2 cellular contexts compared by ENCODE assay signal in the genomic region with DNA sequence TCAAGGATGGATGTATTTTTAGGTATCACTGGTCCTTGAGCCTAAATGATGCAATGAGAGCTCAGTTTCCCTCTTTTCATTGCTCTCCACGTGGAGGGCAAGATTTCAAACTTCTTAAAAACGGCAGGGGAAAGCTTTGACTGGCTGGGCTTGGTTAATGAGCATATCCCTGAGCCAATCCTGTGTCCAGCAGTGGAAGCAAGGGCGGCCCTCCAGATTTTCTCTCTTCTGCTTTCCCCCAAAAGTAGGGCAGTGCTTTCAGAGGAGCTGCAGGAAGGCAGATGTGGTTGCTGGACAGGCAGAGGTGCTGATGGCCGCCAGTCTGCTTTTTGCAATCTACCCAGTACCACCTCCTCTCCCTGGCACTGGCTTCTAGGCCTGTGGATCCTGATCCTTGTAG.
TF ChIP-seq lines count a peak whose summit lies in the region.

No MANE protein-coding gene starts in this region.

TF ChIP-seq in Ishikawa, 13 proteins besides CTCF, POLR2A, EP300 and RAD21:
- TF ChIP-seq TCF12 (IDR thresholded peaks at IDR 0.05; ENCODE audit: low read depth), result no peak
- TF ChIP-seq, protein P1, sequence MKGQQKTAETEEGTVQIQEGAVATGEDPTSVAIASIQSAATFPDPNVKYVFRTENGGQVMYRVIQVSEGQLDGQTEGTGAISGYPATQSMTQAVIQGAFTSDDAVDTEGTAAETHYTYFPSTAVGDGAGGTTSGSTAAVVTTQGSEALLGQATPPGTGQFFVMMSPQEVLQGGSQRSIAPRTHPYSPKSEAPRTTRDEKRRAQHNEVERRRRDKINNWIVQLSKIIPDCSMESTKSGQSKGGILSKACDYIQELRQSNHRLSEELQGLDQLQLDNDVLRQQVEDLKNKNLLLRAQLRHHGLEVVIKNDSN (IDR thresholded peaks at IDR 0.05), result no peak
- TF ChIP-seq, protein P2, sequence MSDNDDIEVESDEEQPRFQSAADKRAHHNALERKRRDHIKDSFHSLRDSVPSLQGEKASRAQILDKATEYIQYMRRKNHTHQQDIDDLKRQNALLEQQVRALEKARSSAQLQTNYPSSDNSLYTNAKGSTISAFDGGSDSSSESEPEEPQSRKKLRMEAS (IDR thresholded peaks at IDR 0.05), result 0 out of 2 replicates have a peak, but pooled peaks have one; percentile 17

TF ChIP-seq in HepG2, 621 proteins besides CTCF, POLR2A, EP300 and RAD21:
- TF ChIP-seq MEIS2 (CRISPR knock-in tag; IDR thresholded peaks at IDR 0.05), result no peak
- TF ChIP-seq, protein P3, sequence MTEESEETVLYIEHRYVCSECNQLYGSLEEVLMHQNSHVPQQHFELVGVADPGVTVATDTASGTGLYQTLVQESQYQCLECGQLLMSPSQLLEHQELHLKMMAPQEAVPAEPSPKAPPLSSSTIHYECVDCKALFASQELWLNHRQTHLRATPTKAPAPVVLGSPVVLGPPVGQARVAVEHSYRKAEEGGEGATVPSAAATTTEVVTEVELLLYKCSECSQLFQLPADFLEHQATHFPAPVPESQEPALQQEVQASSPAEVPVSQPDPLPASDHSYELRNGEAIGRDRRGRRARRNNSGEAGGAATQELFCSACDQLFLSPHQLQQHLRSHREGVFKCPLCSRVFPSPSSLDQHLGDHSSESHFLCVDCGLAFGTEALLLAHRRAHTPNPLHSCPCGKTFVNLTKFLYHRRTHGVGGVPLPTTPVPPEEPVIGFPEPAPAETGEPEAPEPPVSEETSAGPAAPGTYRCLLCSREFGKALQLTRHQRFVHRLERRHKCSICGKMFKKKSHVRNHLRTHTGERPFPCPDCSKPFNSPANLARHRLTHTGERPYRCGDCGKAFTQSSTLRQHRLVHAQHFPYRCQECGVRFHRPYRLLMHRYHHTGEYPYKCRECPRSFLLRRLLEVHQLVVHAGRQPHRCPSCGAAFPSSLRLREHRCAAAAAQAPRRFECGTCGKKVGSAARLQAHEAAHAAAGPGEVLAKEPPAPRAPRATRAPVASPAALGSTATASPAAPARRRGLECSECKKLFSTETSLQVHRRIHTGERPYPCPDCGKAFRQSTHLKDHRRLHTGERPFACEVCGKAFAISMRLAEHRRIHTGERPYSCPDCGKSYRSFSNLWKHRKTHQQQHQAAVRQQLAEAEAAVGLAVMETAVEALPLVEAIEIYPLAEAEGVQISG (CRISPR knock-in tag; IDR thresholded peaks at IDR 0.05), result no peak
- TF ChIP-seq ZNF652 (CRISPR knock-in tag; IDR thresholded peaks at IDR 0.05; ENCODE audit: borderline replicate concordance, low read depth), result no peak
- TF ChIP-seq ZNF768 (CRISPR knock-in tag; IDR thresholded peaks at IDR 0.05), result no peak
- no peak for TF ChIP-seq ZNF296 (CRISPR knock-in tag; conservative IDR thresholded peaks at IDR 0.05)
- TF ChIP-seq, protein P4, sequence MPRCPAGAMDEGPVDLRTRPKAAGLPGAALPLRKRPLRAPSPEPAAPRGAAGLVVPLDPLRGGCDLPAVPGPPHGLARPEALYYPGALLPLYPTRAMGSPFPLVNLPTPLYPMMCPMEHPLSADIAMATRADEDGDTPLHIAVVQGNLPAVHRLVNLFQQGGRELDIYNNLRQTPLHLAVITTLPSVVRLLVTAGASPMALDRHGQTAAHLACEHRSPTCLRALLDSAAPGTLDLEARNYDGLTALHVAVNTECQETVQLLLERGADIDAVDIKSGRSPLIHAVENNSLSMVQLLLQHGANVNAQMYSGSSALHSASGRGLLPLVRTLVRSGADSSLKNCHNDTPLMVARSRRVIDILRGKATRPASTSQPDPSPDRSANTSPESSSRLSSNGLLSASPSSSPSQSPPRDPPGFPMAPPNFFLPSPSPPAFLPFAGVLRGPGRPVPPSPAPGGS (CRISPR knock-in tag; IDR thresholded peaks at IDR 0.05), result no peak
- TF ChIP-seq ZNF251 (CRISPR knock-in tag; IDR thresholded peaks at IDR 0.05), result no peak
- TF ChIP-seq, protein P5, sequence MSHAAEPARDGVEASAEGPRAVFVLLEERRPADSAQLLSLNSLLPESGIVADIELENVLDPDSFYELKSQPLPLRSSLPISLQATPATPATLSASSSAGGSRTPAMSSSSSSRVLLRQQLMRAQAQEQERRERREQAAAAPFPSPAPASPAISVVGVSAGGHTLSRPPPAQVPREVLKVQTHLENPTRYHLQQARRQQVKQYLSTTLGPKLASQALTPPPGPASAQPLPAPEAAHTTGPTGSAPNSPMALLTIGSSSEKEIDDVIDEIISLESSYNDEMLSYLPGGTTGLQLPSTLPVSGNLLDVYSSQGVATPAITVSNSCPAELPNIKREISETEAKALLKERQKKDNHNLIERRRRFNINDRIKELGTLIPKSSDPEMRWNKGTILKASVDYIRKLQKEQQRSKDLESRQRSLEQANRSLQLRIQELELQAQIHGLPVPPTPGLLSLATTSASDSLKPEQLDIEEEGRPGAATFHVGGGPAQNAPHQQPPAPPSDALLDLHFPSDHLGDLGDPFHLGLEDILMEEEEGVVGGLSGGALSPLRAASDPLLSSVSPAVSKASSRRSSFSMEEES (CRISPR knock-in tag; IDR thresholded peaks at IDR 0.05), result no peak
- TF ChIP-seq ZBTB7B (CRISPR knock-in tag; IDR thresholded peaks at IDR 0.05), result no peak
- no peak for TF ChIP-seq NFKBIZ (CRISPR knock-in tag; IDR thresholded peaks at IDR 0.05)
- TF ChIP-seq, protein P6, sequence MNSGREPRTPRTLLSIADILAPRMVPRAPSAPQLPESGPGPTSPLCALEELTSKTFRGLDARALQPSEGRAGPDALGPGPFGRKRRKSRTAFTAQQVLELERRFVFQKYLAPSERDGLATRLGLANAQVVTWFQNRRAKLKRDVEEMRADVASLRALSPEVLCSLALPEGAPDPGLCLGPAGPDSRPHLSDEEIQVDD (CRISPR knock-in tag; IDR thresholded peaks at IDR 0.05; ENCODE audit: borderline replicate concordance), result no peak
- no peak for TF ChIP-seq NRL (CRISPR knock-in tag; IDR thresholded peaks at IDR 0.05; ENCODE audit: borderline replicate concordance)
- TF ChIP-seq, protein P7, sequence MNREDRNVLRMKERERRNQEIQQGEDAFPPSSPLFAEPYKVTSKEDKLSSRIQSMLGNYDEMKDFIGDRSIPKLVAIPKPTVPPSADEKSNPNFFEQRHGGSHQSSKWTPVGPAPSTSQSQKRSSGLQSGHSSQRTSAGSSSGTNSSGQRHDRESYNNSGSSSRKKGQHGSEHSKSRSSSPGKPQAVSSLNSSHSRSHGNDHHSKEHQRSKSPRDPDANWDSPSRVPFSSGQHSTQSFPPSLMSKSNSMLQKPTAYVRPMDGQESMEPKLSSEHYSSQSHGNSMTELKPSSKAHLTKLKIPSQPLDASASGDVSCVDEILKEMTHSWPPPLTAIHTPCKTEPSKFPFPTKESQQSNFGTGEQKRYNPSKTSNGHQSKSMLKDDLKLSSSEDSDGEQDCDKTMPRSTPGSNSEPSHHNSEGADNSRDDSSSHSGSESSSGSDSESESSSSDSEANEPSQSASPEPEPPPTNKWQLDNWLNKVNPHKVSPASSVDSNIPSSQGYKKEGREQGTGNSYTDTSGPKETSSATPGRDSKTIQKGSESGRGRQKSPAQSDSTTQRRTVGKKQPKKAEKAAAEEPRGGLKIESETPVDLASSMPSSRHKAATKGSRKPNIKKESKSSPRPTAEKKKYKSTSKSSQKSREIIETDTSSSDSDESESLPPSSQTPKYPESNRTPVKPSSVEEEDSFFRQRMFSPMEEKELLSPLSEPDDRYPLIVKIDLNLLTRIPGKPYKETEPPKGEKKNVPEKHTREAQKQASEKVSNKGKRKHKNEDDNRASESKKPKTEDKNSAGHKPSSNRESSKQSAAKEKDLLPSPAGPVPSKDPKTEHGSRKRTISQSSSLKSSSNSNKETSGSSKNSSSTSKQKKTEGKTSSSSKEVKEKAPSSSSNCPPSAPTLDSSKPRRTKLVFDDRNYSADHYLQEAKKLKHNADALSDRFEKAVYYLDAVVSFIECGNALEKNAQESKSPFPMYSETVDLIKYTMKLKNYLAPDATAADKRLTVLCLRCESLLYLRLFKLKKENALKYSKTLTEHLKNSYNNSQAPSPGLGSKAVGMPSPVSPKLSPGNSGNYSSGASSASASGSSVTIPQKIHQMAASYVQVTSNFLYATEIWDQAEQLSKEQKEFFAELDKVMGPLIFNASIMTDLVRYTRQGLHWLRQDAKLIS (CRISPR knock-in tag; IDR thresholded peaks at IDR 0.05), result no peak
